In genomic region chr1:1782399-1783221, GRCh38 we compare ENCODE assay signal across 8 cellular contexts. TPM values are rescaled to one million over a fixed set of nuclear protein-coding genes. Genes with fewer than 3 reads are reported as not detected.
A peak's percentile ranks its signal among the peaks of the same experiment; 100 is the strongest.
DNase-seq lines count a peak whose midpoint lies in the region; ATAC-seq and TF ChIP-seq lines count a peak whose summit lies in the region.

No MANE protein-coding gene starts in this region.

- H3K4me3 Mint-ChIP-seq in activated B cell treated with CpG ODN at 0.5 μM for 24 hours: peak overlapping the region; percentile 25
- H3K4me3 Mint-ChIP-seq in neural progenitor cell: no peak overlapping the region

- H3K36me3 Mint-ChIP-seq in activated B cell treated with CpG ODN at 0.5 μM for 24 hours (ENCODE audit: low read depth) (peaks cover 36% of the 10 kb centered on the region), neural progenitor cell (peaks cover 12% of the 10 kb centered on the region)

- H3K9me3 Mint-ChIP-seq in activated B cell treated with CpG ODN at 0.5 μM for 24 hours (no peaks in the 10 kb centered on the region), neural progenitor cell (no peaks in the 10 kb centered on the region)

- CTCF ChIA-PET in activated B cell treated with CpG ODN at 0.5 μM for 24 hours (lab: Charles Lee): no interaction called here

- POLR2A ChIA-PET in activated B cell treated with CpG ODN at 0.5 μM for 24 hours (lab: Charles Lee): interaction anchor here (0.6 to 1.1 kb wide), 5 partner anchors 36 to 120 kb away, joined by 3 to 4 read pairs (median 3); no protein-coding TSS in a partner anchor

- H3K9me3 ChIP-seq in MM.1S (replicated peaks; ENCODE audit: insufficient read depth, low read length) (no peaks in the 10 kb centered on the region), fibroblast of lung (ENCODE audit: control insufficient read depth, insufficient read depth, low read depth, low read length) (no peaks in the 10 kb centered on the region), neural progenitor cell (ENCODE audit: low read depth) (no peaks in the 10 kb centered on the region)

- peaks cover 26% of the 10 kb centered on the region for H3F3A ChIP-seq in MM.1S (ENCODE audit: insufficient read depth, low read length)
- peaks cover 71% of the 10 kb centered on the region for H3F3A ChIP-seq in neural progenitor cell (ENCODE audit: low read depth)

- H3K27ac ChIP-seq in MM.1S (ENCODE audit: low read length) (peak overlapping the region; percentile 46; the same call in 1 of the 2 replicates), fibroblast of lung (ENCODE audit: insufficient read depth, low read length) (peak overlapping the region; percentile 49), neural progenitor cell (no peak overlapping the region)

- ATAC-seq in activated B cell treated with CpG ODN at 0.5 μM for 24 hours (ENCODE audit: low read depth) (no peak), GM21381 (IDR thresholded peaks at IDR 0.05; ENCODE audit: unreplicated experiment) (no peak)

- H3K4me2 ChIP-seq in MM.1S (ENCODE audit: low read depth, low read length) (peak overlapping the region; percentile 44; the same call in 1 of the 2 replicates), fibroblast of lung (ENCODE audit: extremely low read depth, insufficient read depth, low read length) (peak overlapping the region; percentile 48), neural progenitor cell (peak overlapping the region; percentile 66)

- H3K36me3 ChIP-seq in MM.1S (replicated peaks; ENCODE audit: insufficient read depth, low read length) (peaks cover 4% of the 10 kb centered on the region; the same call in 1 of the 2 replicates), fibroblast of lung (ENCODE audit: control insufficient read depth, insufficient read depth, low read length) (peaks cover 12% of the 10 kb centered on the region), neural progenitor cell (peaks cover 12% of the 10 kb centered on the region)

- H3K4me1 ChIP-seq in MM.1S (ENCODE audit: low read length) (peaks cover 32% of the 10 kb centered on the region), fibroblast of lung (ENCODE audit: control insufficient read depth, extremely low read depth, insufficient read depth, low read length) (peaks cover 18% of the 10 kb centered on the region), neural progenitor cell (peaks cover 15% of the 10 kb centered on the region)

- H3K27ac Mint-ChIP-seq in activated B cell treated with CpG ODN at 0.5 μM for 24 hours (peak overlapping the region; percentile 81), neural progenitor cell (peak overlapping the region; percentile 50)

- no peaks in the 10 kb centered on the region for H4K20me1 ChIP-seq in MM.1S (ENCODE audit: insufficient read depth, low read length)
- no peaks in the 10 kb centered on the region for H4K20me1 ChIP-seq in fibroblast of lung (ENCODE audit: control insufficient read depth, extremely low read depth, insufficient read depth, low read length)
- peaks cover 43% of the 10 kb centered on the region for H4K20me1 ChIP-seq in neural progenitor cell (ENCODE audit: low read depth)

- H3K9ac ChIP-seq in MM.1S (ENCODE audit: low read length) (peak overlapping the region; percentile 32; the same call in 1 of the 2 replicates), fibroblast of lung (ENCODE audit: insufficient read depth, low read length) (no peak overlapping the region), neural progenitor cell (no peak overlapping the region)

- intact Hi-C loops in activated B cell treated with CpG ODN at 0.5 μM for 24 hours (cut with micrococcal nuclease): no loop called here

- H2AFZ ChIP-seq in MM.1S (ENCODE audit: low read length) (peak overlapping the region; percentile 18; the same call in 1 of the 2 replicates), fibroblast of lung (ENCODE audit: low read length) (no peak overlapping the region), neural progenitor cell (replicated peaks) (no peak overlapping the region)

- H3K27me3 ChIP-seq in MM.1S (replicated peaks; ENCODE audit: insufficient read depth, low read length): no peaks in the 10 kb centered on the region
- H3K27me3 ChIP-seq in fibroblast of lung (ENCODE audit: control insufficient read depth, insufficient read depth, low read length): no peaks in the 10 kb centered on the region
- peaks cover 18% of the 10 kb centered on the region for H3K27me3 ChIP-seq in neural progenitor cell

- no peak overlapping the region for H3K4me3 ChIP-seq in MM.1S (ENCODE audit: low read length)
- H3K4me3 ChIP-seq in fibroblast of lung (replicated peaks in 1 of 4; ENCODE audit: control extremely low read depth in 1 of 4, insufficient read depth in 1 of 4, low read depth in 3 of 4, low read length in 4 of 4): peak overlapping the region in 1 of 4 experiments; percentile 6
- H3K4me3 ChIP-seq in neural progenitor cell: peak overlapping the region; percentile 18

- H3K9me2 ChIP-seq in MM.1S (replicated peaks; ENCODE audit: insufficient read depth, low read length): no peaks in the 10 kb centered on the region

- peaks cover 48% of the 10 kb centered on the region for H3K4me1 Mint-ChIP-seq in activated B cell treated with CpG ODN at 0.5 μM for 24 hours
- peaks cover 20% of the 10 kb centered on the region for H3K4me1 Mint-ChIP-seq in neural progenitor cell

- TF ChIP-seq CTCF in MM.1S (IDR thresholded peaks at IDR 0.05; ENCODE audit: low read length) (no peak), activated B cell treated with CpG ODN at 0.5 μM for 24 hours (IDR thresholded peaks at IDR 0.05) (no peak), fibroblast of lung (conservative IDR thresholded peaks at IDR 0.05 in 1 of 2, IDR thresholded peaks at IDR 0.05 in 1 of 2; ENCODE audit: low read depth in 1 of 2, low read length in 2 of 2) (no peak), neural progenitor cell (IDR thresholded peaks at IDR 0.05) (no peak)

- peaks cover 5% of the 10 kb centered on the region for H3K79me2 ChIP-seq in MM.1S (ENCODE audit: low read length)
- peaks cover 4% of the 10 kb centered on the region for H3K79me2 ChIP-seq in fibroblast of lung (ENCODE audit: control insufficient read depth, insufficient read depth, low read length)
- H3K79me2 ChIP-seq in neural progenitor cell (ENCODE audit: low read depth): peaks cover 4% of the 10 kb centered on the region

- DNase-seq in COLO668 (lab: John Stamatoyannopoulos, UW; ENCODE audit: unreplicated experiment): peak; percentile 94
- no peak for DNase-seq in MM.1S
- peak; percentile 38 for DNase-seq in activated B cell treated with CpG ODN at 0.5 μM for 24 hours
- DNase-seq in fibroblast of lung (ENCODE audit: low read depth in 2 of 2): peak; percentile 52 to 62
- DNase-seq in neural progenitor cell (ENCODE audit: low spot score): peak; percentile 35
- no peak for DNase-seq in GF-D8 (lab: John Stamatoyannopoulos, UW)
- DNase-seq in NK-92 (lab: John Stamatoyannopoulos, UW; ENCODE audit: unreplicated experiment): no peak

- no peaks in the 10 kb centered on the region for H3K27me3 Mint-ChIP-seq in activated B cell treated with CpG ODN at 0.5 μM for 24 hours
- peaks cover 7% of the 10 kb centered on the region for H3K27me3 Mint-ChIP-seq in neural progenitor cell (ENCODE audit: insufficient read depth, low read depth)

RNA-seq across cellular contexts. Expression of gene NADK, which starts 4.3 kb away (rescaled TPM):
- 106 and 122 TPM in 2 replicates for total RNA-seq in activated B cell treated with CpG ODN at 0.5 μM for 24 hours
- 25.7 and 35.0 TPM in 2 replicates for total RNA-seq in fibroblast of lung
- polyA plus RNA-seq in fibroblast of lung: 32.7 and 40.2 TPM in 2 replicates
- 26.4 and 37.7 TPM in 2 replicates for polyA plus RNA-seq in fibroblast of lung (2012)
- 35.5 and 71.6 TPM in 2 replicates for polyA minus RNA-seq in fibroblast of lung (ENCODE audit: low replicate concordance)
- 37.8 and 56.9 TPM in 2 replicates for total RNA-seq in neural progenitor cell (ENCODE audit: low replicate concordance)

RNA-seq across cellular contexts. Expression of gene CDK11A, which starts 58.5 kb away (rescaled TPM):
- 48.6 and 58.9 TPM in 2 replicates for total RNA-seq in activated B cell treated with CpG ODN at 0.5 μM for 24 hours
- total RNA-seq in fibroblast of lung: 10.5 and 14.2 TPM in 2 replicates
- 2.8 and 3.0 TPM in 2 replicates for polyA plus RNA-seq in fibroblast of lung
- 16.1 and 22.0 TPM in 2 replicates for polyA plus RNA-seq in fibroblast of lung (2012)
- 4.0 and 12.4 TPM in 2 replicates for polyA minus RNA-seq in fibroblast of lung (ENCODE audit: low replicate concordance)
- total RNA-seq in neural progenitor cell (ENCODE audit: low replicate concordance): 6.6 and 16.6 TPM in 2 replicates

Comparison
In these comparisons a context has a peak if more than half of its experiments do, and no peak if none do; other contexts are left out.
1. DNase-seq: peak in COLO668 (single experiment), activated B cell treated with CpG ODN at 0.5 μM for 24 hours (single experiment), fibroblast of lung (2 of 2) and neural progenitor cell (single experiment); none in MM.1S (single experiment), GF-D8 (single experiment) and NK-92 (single experiment).
2. Peak in every context shown above with its lines, with median percentiles within 50 percentile points of each other: H3K4me2 ChIP-seq.